ENCODE assay signal across 13 cellular contexts in the genomic region with DNA sequence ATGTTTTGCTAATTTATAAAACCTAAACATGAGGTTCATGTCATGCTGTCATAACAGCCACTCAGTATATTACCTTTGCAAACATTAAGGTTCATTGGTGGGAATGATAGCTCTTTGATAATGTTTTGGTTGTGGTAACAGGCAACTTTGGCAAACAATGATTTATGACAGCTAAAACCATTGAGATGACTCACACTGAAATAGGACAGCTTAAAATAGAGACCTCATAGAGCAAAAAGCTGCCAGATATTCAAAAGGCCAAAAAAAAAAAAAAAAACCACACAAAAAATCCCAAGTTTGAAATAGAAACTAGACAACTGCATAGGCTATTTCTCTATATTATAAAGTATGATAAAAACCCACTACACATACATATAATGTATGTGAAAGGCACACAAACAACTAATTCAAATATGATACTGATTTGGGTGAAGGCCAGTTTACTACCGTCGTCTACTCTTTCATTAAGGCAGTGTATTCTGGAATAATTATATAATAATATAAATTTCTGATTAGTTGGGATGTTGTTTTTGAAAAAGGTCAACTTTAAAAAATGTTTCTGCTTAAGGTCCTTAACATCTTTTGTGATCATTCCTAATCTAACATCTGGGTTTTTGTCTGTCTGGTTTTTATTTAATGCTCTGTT.
DNase-seq lines count a peak whose midpoint lies in the region; ATAC-seq and TF ChIP-seq lines count a peak whose summit lies in the region.
"Had no signal": no experiment of that assay in that cellular context is flagged by ENCODE, and none has a peak within 500 bp of the region (broad histone marks: within the 10 kb centered on the region; RNA-seq: fewer than 3 reads in every experiment).

No MANE protein-coding gene starts in this region.

- H3K36me3 ChIP-seq in thoracic aorta: no peaks in the 10 kb centered on the region

- no peaks in the 10 kb centered on the region for H3K27me3 ChIP-seq in thoracic aorta (replicated peaks; ENCODE audit: insufficient read depth)
- H3K27me3 ChIP-seq: testis had no signal

- peak overlapping the region; percentile 7 to 46 for H3K27ac ChIP-seq in thoracic aorta
- no peak overlapping the region for H3K27ac ChIP-seq in substantia nigra (ENCODE audit: low read depth, low read length, poor library complexity, severe bottlenecking)
- H3K27ac ChIP-seq: 22Rv1, skin epidermis, testis had no signal

- peak; percentile 45 for DNase-seq in DMS53 (lab: John Stamatoyannopoulos, UW)
- no peak for DNase-seq in DMS53 treated with DMSO at 0.1 percent for 48 hours (lab: John Stamatoyannopoulos, UW; ENCODE audit: unreplicated experiment)
- DNase-seq in SW480 (ENCODE audit: low spot score): peak; percentile 77
- no peak for DNase-seq in thoracic aorta (ENCODE audit: low spot score)
- DNase-seq in DMS 273 (lab: John Stamatoyannopoulos, UW; ENCODE audit: unreplicated experiment): no peak
- no peak for DNase-seq in substantia nigra (lab: John Stamatoyannopoulos, UW)
- no peak for DNase-seq in activated T-cell treated with anti-CD3 and anti-CD28 coated beads for 4 hours
- DNase-seq: activated CD4-positive, alpha-beta T cell treated with anti-CD3 and anti-CD28 coated beads, Interleukin-2, amount 10 ng/mL, durations not matched to agents 24 days and 14 days; immature natural killer cell; testis had no signal

- no peaks in the 10 kb centered on the region for H3K9me3 ChIP-seq in thoracic aorta
- H3K9me3 ChIP-seq: testis had no signal

- H3K4me3 ChIP-seq in thoracic aorta: peak overlapping the region; percentile 37
- H3K4me3 ChIP-seq: skin epidermis, testis had no signal

- peaks cover 0 to 17% of the 10 kb centered on the region in 2 donors for H3K4me1 ChIP-seq in thoracic aorta (ENCODE audit: control insufficient read depth in 1 of 2, low read depth in 2 of 2)
- H3K4me1 ChIP-seq: testis had no signal

- peak; percentile 70 for ATAC-seq in HG02973 (IDR thresholded peaks at IDR 0.05; ENCODE audit: unreplicated experiment)
- no peak for ATAC-seq in thoracic aorta (ENCODE audit: insufficient number of reproducible peaks, low FRiP score, low read depth)

- TF ChIP-seq CTCF in thoracic aorta (IDR thresholded peaks at IDR 0.05): no peak

Comparison
In these comparisons a context has a peak if more than half of its experiments do, and no peak if none do; other contexts are left out.
1. DNase-seq: peak in DMS53 (single experiment) and SW480 (single experiment); none in DMS53 treated with DMSO at 0.1 percent for 48 hours (single experiment), thoracic aorta (single experiment), DMS 273 (single experiment), substantia nigra (0 of 49) and activated T-cell treated with anti-CD3 and anti-CD28 coated beads for 4 hours (single experiment).